8 cellular contexts compared by ENCODE assay signal in the genomic region with DNA sequence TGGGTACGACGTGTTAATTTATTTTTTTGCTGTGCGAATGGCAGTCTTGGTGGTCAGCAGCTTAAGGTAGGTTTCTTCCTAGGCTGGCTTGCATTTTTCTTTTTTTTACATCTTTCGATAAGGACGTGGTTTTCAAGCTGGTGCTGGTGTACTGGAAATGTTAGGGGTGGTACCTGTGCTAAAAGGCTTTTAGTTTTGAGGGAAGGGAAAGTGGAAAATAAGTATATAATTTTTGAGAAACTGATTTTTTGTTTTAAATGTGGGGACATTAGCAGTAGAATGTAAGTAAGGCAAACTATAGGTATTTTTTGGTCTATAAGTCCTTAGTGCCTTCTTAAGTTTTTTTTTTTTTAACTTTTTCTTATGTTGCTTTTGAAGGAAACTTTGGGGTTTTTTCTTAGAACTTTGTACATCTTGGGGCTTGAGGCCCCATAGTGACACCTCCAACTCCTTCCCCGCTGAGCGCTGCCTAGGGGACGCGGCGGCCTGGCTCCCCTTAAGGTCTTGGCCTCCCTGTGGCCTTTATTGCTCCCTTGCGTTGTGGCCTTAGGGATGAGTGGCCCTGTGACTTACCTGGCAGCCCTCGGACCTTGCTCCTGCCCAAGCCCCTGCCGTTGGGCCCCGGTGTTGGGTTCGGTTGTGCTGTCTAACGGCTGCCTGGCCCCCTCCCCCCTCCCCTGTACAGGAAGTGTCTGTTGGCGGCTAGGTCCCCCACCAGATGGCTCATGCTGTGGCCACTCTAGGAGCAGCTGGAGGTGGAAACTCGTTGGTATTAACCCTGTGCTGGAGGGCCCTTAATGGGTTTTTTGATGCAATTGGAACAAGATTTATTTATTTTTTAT.
DNase-seq lines count a peak whose midpoint lies in the region; ATAC-seq and TF ChIP-seq lines count a peak whose summit lies in the region.

No MANE protein-coding gene starts in this region.

- intact Hi-C loops in activated T-helper 2 cell treated with anti-CD3 and anti-CD28 coated beads, Interferon-gamma antibody, Interleukin-2, Interleukin-4, amounts not matched to agents 10 μg/mL and 5 μg/mL and 100 μg/mL, durations not matched to agents 14 hours and 24 hours and 36 hours (cut with micrococcal nuclease): no loop called here

- ATAC-seq in GM21619 (IDR thresholded peaks at IDR 0.05; ENCODE audit: unreplicated experiment): peak; percentile 87
- ATAC-seq in natural killer cell treated with Interleukin-12 subunit alpha and Interleukin-12 subunit beta and Interleukin-15 and Interleukin-18, amount 100 ng/mL, for 72 hours: peak; percentile 99

- peaks cover 29% of the 10 kb centered on the region for H3K36me3 Mint-ChIP-seq in activated T-helper 2 cell treated with anti-CD3 and anti-CD28 coated beads, Interferon-gamma antibody, Interleukin-2, Interleukin-4, amounts not matched to agents 10 μg/mL and 5 μg/mL and 100 μg/mL, durations not matched to agents 14 hours and 24 hours and 36 hours (ENCODE audit: low read depth)
- H3K36me3 Mint-ChIP-seq in natural killer cell treated with Interleukin-12 subunit alpha and Interleukin-12 subunit beta and Interleukin-15 and Interleukin-18, amount 100 ng/mL, for 72 hours: peaks cover 5% of the 10 kb centered on the region

- no peaks in the 10 kb centered on the region for H4K20me1 ChIP-seq in Loucy (ENCODE audit: insufficient read depth, low read length, poor library complexity, severe bottlenecking)

- peak overlapping the region; percentile 100 for H3K9ac ChIP-seq in Loucy (ENCODE audit: low read depth, low read length, poor library complexity, severe bottlenecking)

- peak overlapping the region; percentile 83 for H3K4me2 ChIP-seq in Loucy (ENCODE audit: low read depth, low read length, poor library complexity, severe bottlenecking)

- peak; percentile 87 for DNase-seq in Caki2 (ENCODE audit: low read depth)
- peak; percentile 95 for DNase-seq in RWPE1 (ENCODE audit: low spot score)
- peak; percentile 70 for DNase-seq in activated T-helper 2 cell treated with anti-CD3 and anti-CD28 coated beads, Interferon-gamma antibody, Interleukin-2, Interleukin-4, amounts not matched to agents 10 μg/mL and 5 μg/mL and 100 μg/mL, durations not matched to agents 14 hours and 24 hours and 36 hours (ENCODE audit: low spot score)
- peak; percentile 93 for DNase-seq in fibroblast of the aortic adventitia (ENCODE audit: low read depth)
- peak; percentile 83 for DNase-seq in natural killer cell treated with Interleukin-12 subunit alpha and Interleukin-12 subunit beta and Interleukin-15 and Interleukin-18, amount 100 ng/mL, for 72 hours (ENCODE audit: low spot score)
- DNase-seq in stimulated activated naive CD4-positive, alpha-beta T cell (lab: John Stamatoyannopoulos, UW): peak; percentile 70 to 86 (median 76)

- peaks cover 21% of the 10 kb centered on the region for H3K79me2 ChIP-seq in Loucy (ENCODE audit: insufficient read depth, low read length)

- POLR2A ChIA-PET in RWPE1 (lab: Yijun Ruan, JAX; ENCODE audit: low non-redundant PET): interaction anchor here (0.6 kb wide), 2 partner anchors 8 to 246 kb away, joined by 7 read pairs; no protein-coding TSS in a partner anchor

- in situ Hi-C loops in Caki2 (cut with HindIII; ENCODE audit: low pct_unique_long_range_greater_than_20kb, low sequenced_read_pairs): no loop called here

- no peaks in the 10 kb centered on the region for H3F3A ChIP-seq in Loucy (ENCODE audit: low read depth)

- H3K27me3 Mint-ChIP-seq in activated T-helper 2 cell treated with anti-CD3 and anti-CD28 coated beads, Interferon-gamma antibody, Interleukin-2, Interleukin-4, amounts not matched to agents 10 μg/mL and 5 μg/mL and 100 μg/mL, durations not matched to agents 14 hours and 24 hours and 36 hours (ENCODE audit: low read depth): no peaks in the 10 kb centered on the region
- no peaks in the 10 kb centered on the region for H3K27me3 Mint-ChIP-seq in natural killer cell treated with Interleukin-12 subunit alpha and Interleukin-12 subunit beta and Interleukin-15 and Interleukin-18, amount 100 ng/mL, for 72 hours

- H2AFZ ChIP-seq in Loucy (ENCODE audit: low read length): peak overlapping the region; percentile 94

- 0 out of 2 replicates have a peak, but pooled peaks have one; percentile 12 for TF ChIP-seq CTCF in Loucy (conservative IDR thresholded peaks at IDR 0.05; ENCODE audit: low read length)
- TF ChIP-seq CTCF in RWPE1 (conservative IDR thresholded peaks at IDR 0.05; ENCODE audit: low read depth): no peak
- TF ChIP-seq CTCF in fibroblast of the aortic adventitia (IDR thresholded peaks at IDR 0.05; ENCODE audit: insufficient read depth, low read length): peak; percentile 18

- H3K27ac Mint-ChIP-seq in activated T-helper 2 cell treated with anti-CD3 and anti-CD28 coated beads, Interferon-gamma antibody, Interleukin-2, Interleukin-4, amounts not matched to agents 10 μg/mL and 5 μg/mL and 100 μg/mL, durations not matched to agents 14 hours and 24 hours and 36 hours: peak overlapping the region; percentile 95
- peak overlapping the region; percentile 79 to 92 for H3K27ac Mint-ChIP-seq in natural killer cell treated with Interleukin-12 subunit alpha and Interleukin-12 subunit beta and Interleukin-15 and Interleukin-18, amount 100 ng/mL, for 72 hours

- peaks cover 29% of the 10 kb centered on the region for H3K4me1 Mint-ChIP-seq in activated T-helper 2 cell treated with anti-CD3 and anti-CD28 coated beads, Interferon-gamma antibody, Interleukin-2, Interleukin-4, amounts not matched to agents 10 μg/mL and 5 μg/mL and 100 μg/mL, durations not matched to agents 14 hours and 24 hours and 36 hours (ENCODE audit: low read depth)
- peaks cover 26 to 29% of the 10 kb centered on the region in 2 donors for H3K4me1 Mint-ChIP-seq in natural killer cell treated with Interleukin-12 subunit alpha and Interleukin-12 subunit beta and Interleukin-15 and Interleukin-18, amount 100 ng/mL, for 72 hours (ENCODE audit: low read depth in 2 of 2)

- peaks cover 28% of the 10 kb centered on the region for H3K4me1 ChIP-seq in Loucy (ENCODE audit: insufficient read depth, low read length, poor library complexity, severe bottlenecking)

- no peaks in the 10 kb centered on the region for H3K9me3 Mint-ChIP-seq in activated T-helper 2 cell treated with anti-CD3 and anti-CD28 coated beads, Interferon-gamma antibody, Interleukin-2, Interleukin-4, amounts not matched to agents 10 μg/mL and 5 μg/mL and 100 μg/mL, durations not matched to agents 14 hours and 24 hours and 36 hours
- no peaks in the 10 kb centered on the region for H3K9me3 Mint-ChIP-seq in natural killer cell treated with Interleukin-12 subunit alpha and Interleukin-12 subunit beta and Interleukin-15 and Interleukin-18, amount 100 ng/mL, for 72 hours

- H3K4me3 ChIP-seq in Loucy (ENCODE audit: low read length, poor library complexity, severe bottlenecking) (peak overlapping the region; percentile 99), fibroblast of the aortic adventitia (ENCODE audit: low read depth, low read length) (peak overlapping the region; percentile 99)

- no peaks in the 10 kb centered on the region for H3K36me3 ChIP-seq in Loucy (ENCODE audit: insufficient read depth, low read length)

- no peaks in the 10 kb centered on the region for H3K9me2 ChIP-seq in Loucy (replicated peaks; ENCODE audit: low read depth, low read length)

- H3K27ac ChIP-seq in RWPE1: peak overlapping the region; percentile 83

- no peaks in the 10 kb centered on the region for H3K27me3 ChIP-seq in Loucy (ENCODE audit: insufficient read depth, low read length, poor library complexity, severe bottlenecking)

- CTCF ChIA-PET in RWPE1 (lab: Yijun Ruan, JAX): interaction anchor here (0.6 to 0.7 kb wide), 2 partner anchors 18 to 1978 kb away, joined by 4 to 6 read pairs; no protein-coding TSS in a partner anchor

- peak overlapping the region; percentile 97 for H3K4me3 Mint-ChIP-seq in activated T-helper 2 cell treated with anti-CD3 and anti-CD28 coated beads, Interferon-gamma antibody, Interleukin-2, Interleukin-4, amounts not matched to agents 10 μg/mL and 5 μg/mL and 100 μg/mL, durations not matched to agents 14 hours and 24 hours and 36 hours (ENCODE audit: low read depth)
- peak overlapping the region; percentile 84 for H3K4me3 Mint-ChIP-seq in natural killer cell treated with Interleukin-12 subunit alpha and Interleukin-12 subunit beta and Interleukin-15 and Interleukin-18, amount 100 ng/mL, for 72 hours

- H3K9me3 ChIP-seq in Loucy (ENCODE audit: insufficient read depth, low read depth, low read length): no peaks in the 10 kb centered on the region

Comparison
In these comparisons a context has a peak if more than half of its experiments do, and no peak if none do; other contexts are left out.
1. Peak in every context shown above with its lines: DNase-seq, ATAC-seq, H3K4me3 ChIP-seq and H3K27ac ChIP-seq.